In the genomic region with DNA sequence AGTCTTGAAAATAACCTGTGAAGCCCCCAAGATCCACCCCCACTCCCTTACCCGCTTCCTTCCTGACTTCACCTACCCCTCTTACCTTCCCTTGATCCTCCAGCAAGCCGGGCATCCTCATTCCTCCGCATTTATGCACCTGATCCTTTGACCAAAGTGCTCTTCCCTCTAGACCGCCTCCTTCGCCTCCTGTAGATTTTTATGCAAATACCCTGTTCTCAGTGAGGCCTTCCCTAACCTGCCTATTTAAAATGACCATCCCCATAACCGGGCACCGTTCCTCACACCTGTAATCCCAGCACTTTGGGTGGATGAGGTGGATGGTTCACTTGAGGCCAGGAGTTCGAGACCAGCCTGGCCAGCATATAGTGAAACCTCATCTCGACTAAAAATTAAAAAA, we compare ENCODE assay signal across 1 cellular context.
TF ChIP-seq lines count a peak whose summit lies in the region.

No MANE protein-coding gene starts in this region.

TF ChIP-seq in HepG2, 621 proteins besides CTCF, POLR2A, EP300 and RAD21:
- TF ChIP-seq ZNF432 (CRISPR knock-in tag; IDR thresholded peaks at IDR 0.05; ENCODE audit: borderline replicate concordance) = no peak
- TF ChIP-seq KDM6A (CRISPR knock-in tag; IDR thresholded peaks at IDR 0.05; ENCODE audit: low read depth) = no peak
- TF ChIP-seq, protein P1, sequence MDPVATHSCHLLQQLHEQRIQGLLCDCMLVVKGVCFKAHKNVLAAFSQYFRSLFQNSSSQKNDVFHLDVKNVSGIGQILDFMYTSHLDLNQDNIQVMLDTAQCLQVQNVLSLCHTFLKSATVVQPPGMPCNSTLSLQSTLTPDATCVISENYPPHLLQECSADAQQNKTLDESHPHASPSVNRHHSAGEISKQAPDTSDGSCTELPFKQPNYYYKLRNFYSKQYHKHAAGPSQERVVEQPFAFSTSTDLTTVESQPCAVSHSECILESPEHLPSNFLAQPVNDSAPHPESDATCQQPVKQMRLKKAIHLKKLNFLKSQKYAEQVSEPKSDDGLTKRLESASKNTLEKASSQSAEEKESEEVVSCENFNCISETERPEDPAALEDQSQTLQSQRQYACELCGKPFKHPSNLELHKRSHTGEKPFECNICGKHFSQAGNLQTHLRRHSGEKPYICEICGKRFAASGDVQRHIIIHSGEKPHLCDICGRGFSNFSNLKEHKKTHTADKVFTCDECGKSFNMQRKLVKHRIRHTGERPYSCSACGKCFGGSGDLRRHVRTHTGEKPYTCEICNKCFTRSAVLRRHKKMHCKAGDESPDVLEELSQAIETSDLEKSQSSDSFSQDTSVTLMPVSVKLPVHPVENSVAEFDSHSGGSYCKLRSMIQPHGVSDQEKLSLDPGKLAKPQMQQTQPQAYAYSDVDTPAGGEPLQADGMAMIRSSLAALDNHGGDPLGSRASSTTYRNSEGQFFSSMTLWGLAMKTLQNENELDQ (CRISPR knock-in tag; IDR thresholded peaks at IDR 0.05; ENCODE audit: borderline replicate concordance) = no peak
- no peak for TF ChIP-seq REPIN1 (CRISPR knock-in tag; IDR thresholded peaks at IDR 0.05; ENCODE audit: borderline replicate concordance, low read depth)
